Comparison of ENCODE assay signal across 1 cellular context in the genomic region with DNA sequence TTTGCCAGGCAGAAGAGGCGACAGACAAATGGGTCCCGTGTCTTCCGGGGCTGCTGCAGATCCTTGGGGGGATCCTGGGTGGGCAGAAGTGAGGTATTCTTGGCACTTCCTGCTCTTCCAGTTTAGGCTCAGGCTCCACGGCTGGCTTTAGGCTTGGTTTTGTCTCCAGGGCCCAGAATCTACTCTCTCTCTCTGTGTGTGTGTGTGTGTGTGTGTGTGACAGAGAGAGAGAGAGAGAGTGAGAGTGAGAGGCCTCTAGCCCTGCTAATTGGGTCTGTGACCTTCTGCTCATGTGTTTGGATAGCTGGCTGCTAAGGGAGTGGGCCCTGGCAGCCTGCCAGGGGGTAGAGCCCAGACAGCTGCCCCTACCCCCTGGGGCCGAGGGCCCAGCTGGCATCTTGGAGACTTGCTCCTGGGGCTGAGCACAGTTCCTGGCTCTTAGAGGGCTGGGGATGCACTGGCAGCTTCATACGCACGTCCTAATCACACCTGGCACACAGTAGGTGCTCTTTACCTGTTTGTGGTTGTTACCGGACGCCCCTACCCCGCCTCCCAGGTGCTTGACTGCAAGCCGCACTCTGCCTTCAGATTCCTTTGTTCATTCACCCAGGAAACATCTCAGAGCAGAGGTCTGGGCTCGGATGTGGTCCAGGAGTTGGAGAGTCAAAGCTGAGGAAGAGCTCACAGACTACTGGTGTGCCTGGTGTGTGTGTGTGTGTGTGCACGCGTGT.
A peak's percentile ranks its signal among the peaks of the same experiment; 100 is the strongest.
TF ChIP-seq lines count a peak whose summit lies in the region.

No MANE protein-coding gene starts in this region.

TF ChIP-seq in K562, 482 proteins besides CTCF, POLR2A, EP300 and RAD21 (continued from another document):
- TF ChIP-seq JUN (IDR thresholded peaks at IDR 0.05; ENCODE audit: borderline replicate concordance, low read depth, low read length) (no peak), JUN (CRISPR knock-in tag; IDR thresholded peaks at IDR 0.05; ENCODE audit: borderline replicate concordance) (peak; percentile 35; the same call in 1 of the 2 replicates), PTBP1 (IDR thresholded peaks at IDR 0.05; ENCODE audit: low read depth, low read length) (no peak), KDM2B (CRISPR knock-in tag; IDR thresholded peaks at IDR 0.05) (no peak), ZKSCAN1 (IDR thresholded peaks at IDR 0.05; ENCODE audit: low read depth, low read length) (peak; percentile 90), NFIC (IDR thresholded peaks at IDR 0.05) (peak; percentile 85)
- TF ChIP-seq, protein P1, sequence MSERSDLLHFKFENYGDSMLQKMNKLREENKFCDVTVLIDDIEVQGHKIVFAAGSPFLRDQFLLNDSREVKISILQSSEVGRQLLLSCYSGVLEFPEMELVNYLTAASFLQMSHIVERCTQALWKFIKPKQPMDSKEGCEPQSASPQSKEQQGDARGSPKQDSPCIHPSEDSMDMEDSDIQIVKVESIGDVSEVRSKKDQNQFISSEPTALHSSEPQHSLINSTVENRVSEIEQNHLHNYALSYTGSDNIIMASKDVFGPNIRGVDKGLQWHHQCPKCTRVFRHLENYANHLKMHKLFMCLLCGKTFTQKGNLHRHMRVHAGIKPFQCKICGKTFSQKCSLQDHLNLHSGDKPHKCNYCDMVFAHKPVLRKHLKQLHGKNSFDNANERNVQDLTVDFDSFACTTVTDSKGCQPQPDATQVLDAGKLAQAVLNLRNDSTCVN (CRISPR knock-in tag; IDR thresholded peaks at IDR 0.05): 0 out of 2 replicates have a peak, but pooled peaks have one; percentile 28
TF ChIP-seq in K562: peak in this region for 6.
